In the genomic region with DNA sequence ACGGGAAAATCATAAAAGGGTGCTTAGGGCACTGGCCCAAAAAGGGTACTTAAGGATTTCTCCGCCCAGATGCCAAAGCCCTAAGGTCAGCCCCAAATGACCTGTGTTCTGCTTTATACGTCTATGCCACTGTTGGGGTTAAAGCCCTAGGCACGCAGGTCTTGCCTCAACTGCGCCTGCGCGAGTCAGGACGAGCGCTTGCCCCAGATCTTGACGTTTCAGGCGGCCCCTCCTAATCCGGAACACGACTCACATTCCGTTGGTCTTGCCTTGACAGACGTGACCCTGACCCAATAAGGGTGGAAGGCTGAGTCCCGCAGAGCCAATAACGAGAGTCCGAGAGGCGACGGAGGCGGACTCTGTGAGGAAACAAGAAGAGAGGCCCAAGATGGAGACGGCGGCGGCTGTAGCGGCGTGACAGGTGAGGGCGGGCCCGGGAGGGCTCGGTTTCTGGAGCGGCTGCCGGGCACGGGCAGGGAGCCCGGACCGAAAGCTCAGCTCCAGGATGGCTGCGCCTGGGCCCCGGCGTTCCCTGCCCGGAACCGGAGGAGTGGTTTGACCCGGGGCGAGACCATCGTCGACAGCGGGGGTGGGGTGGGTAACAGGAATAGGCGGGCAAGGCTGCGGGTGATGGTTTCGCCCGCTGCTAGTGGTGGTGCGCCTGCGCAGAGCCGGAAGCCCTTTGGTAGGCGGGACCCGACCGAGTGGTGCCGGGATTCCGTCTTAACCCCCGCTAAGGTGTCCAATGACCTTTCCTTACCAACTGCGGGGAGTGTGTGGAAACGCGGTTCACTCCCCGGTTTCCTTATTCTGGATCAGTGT, we compare ENCODE assay signal across 8 cellular contexts. TPM values are rescaled to one million over a fixed set of nuclear protein-coding genes. Genes with fewer than 3 reads are reported as not detected.
DNase-seq lines count a peak whose midpoint lies in the region; ATAC-seq, FAIRE-seq and TF ChIP-seq lines count a peak whose summit lies in the region.

A gene (plus strand): TSS at position 375 of the 822 bp plus-strand sequence. CDS start 1,763 bp downstream, outside the sequence.

- H3K4me3 ChIP-seq in astrocyte (ENCODE audit: insufficient read depth, low read depth, low read length) (peak within 1 kb of the TSS; percentile 86), right cardiac atrium (ENCODE audit: low read length) (peak within 1 kb of the TSS; percentile 87), vagina (peak within 1 kb of the TSS; percentile 48 to 52)

- H3K36me3 ChIP-seq in astrocyte (ENCODE audit: insufficient read depth, low read length) (no peaks in the 10 kb centered on the region), vagina (no peaks in the 10 kb centered on the region)

- no peaks in the 10 kb centered on the region for H3K27me3 Mint-ChIP-seq in astrocyte (ENCODE audit: low read depth, unreplicated experiment)

- H3K27me3 ChIP-seq in astrocyte (ENCODE audit: insufficient read depth, low read length) (no peaks in the 10 kb centered on the region), right cardiac atrium (ENCODE audit: control insufficient read depth, insufficient read depth) (no peaks in the 10 kb centered on the region), vagina (no peaks in the 10 kb centered on the region)

- peaks cover 3% of the 10 kb centered on the region for H3K4me1 Mint-ChIP-seq in astrocyte (ENCODE audit: low read depth, unreplicated experiment)

- peaks cover 34% of the 10 kb centered on the region for H3K79me2 ChIP-seq in astrocyte (ENCODE audit: insufficient read depth, low read length)

- H3K4me1 ChIP-seq in astrocyte (ENCODE audit: insufficient read depth, low read length) (peaks cover 16% of the 10 kb centered on the region), right cardiac atrium (ENCODE audit: control insufficient read depth, insufficient read depth, low read length) (peaks cover 3% of the 10 kb centered on the region), vagina (peaks cover 24% of the 10 kb centered on the region)

- WGBS in right cardiac atrium, result under 1% methylated on average over 61 of the region's 61 CpGs

- TF ChIP-seq CTCF in astrocyte (IDR thresholded peaks at IDR 0.05; ENCODE audit: insufficient read depth, low read depth, low read length) (no peak), vagina (IDR thresholded peaks at IDR 0.05) (no peak)

- H3K4me2 ChIP-seq in astrocyte (ENCODE audit: low read length), result peak within 1 kb of the TSS; percentile 96

- ATAC-seq in GM18505 (IDR thresholded peaks at IDR 0.05; ENCODE audit: unreplicated experiment) (peak; percentile 86), HG02973 (IDR thresholded peaks at IDR 0.05; ENCODE audit: unreplicated experiment) (peak; percentile 85), right cardiac atrium (peak; percentile 96 to 97)

- peak within 1 kb of the TSS; percentile 91 for H3K4me3 Mint-ChIP-seq in astrocyte (ENCODE audit: unreplicated experiment)

- peak within 1 kb of the TSS; percentile 95 for H3K9ac ChIP-seq in astrocyte (ENCODE audit: low read length)

- H3K9me3 Mint-ChIP-seq in astrocyte (ENCODE audit: unreplicated experiment), result no peaks in the 10 kb centered on the region

- H3K36me3 Mint-ChIP-seq in astrocyte (ENCODE audit: low read depth, unreplicated experiment), result no peaks in the 10 kb centered on the region

- intact Hi-C loops in right cardiac atrium (cut with DNase I) (loop anchor here in 1 of 4 donors (5.0 kb wide), 1 partner anchor 86 kb away; no protein-coding TSS in a partner anchor), vagina (cut with DNase I) (no loop called here)

- DNase-seq in NCI-H2029 (lab: John Stamatoyannopoulos, UW) (peak; percentile 95), T-helper 22 cell (ENCODE audit: low read depth) (peak; percentile 95), astrocyte (ENCODE audit: low read depth) (peak; percentile 98), right cardiac atrium (peak; percentile 97), putamen (ENCODE audit: low spot score) (peak; percentile 99), vagina (ENCODE audit: extremely low spot score in 2 of 2) (peak in 1 of 2 donors; percentile 98)

- peak within 1 kb of the TSS; percentile 94 for H3K27ac Mint-ChIP-seq in astrocyte (ENCODE audit: unreplicated experiment)

- peak within 1 kb of the TSS; percentile 98 for H3K27ac ChIP-seq in astrocyte (ENCODE audit: low read depth, low read length)
- H3K27ac ChIP-seq in right cardiac atrium (ENCODE audit: low read length), result peak within 1 kb of the TSS; percentile 98
- peak within 1 kb of the TSS; percentile 94 for H3K27ac ChIP-seq in vagina

- H2AFZ ChIP-seq in astrocyte (ENCODE audit: low read depth, low read length), result peak within 1 kb of the TSS; percentile 73

- TF ChIP-seq POLR2A in GM18505 (IDR thresholded peaks at IDR 0.05; ENCODE audit: borderline replicate concordance, extremely low read depth, insufficient read depth, insufficient read length), result peak; percentile 81
- peak in 1 of 2 donors; percentile 47 for TF ChIP-seq POLR2A in vagina (IDR thresholded peaks at IDR 0.05)

- H3K9me3 ChIP-seq in astrocyte (ENCODE audit: insufficient read depth, low read depth, low read length) (no peaks in the 10 kb centered on the region), right cardiac atrium (ENCODE audit: control insufficient read depth, low read length) (no peaks in the 10 kb centered on the region), vagina (no peaks in the 10 kb centered on the region)

- peak; percentile 98 for FAIRE-seq in astrocyte (lab: Jason Lieb, UNC)

- peaks cover 22% of the 10 kb centered on the region for H4K20me1 ChIP-seq in astrocyte (ENCODE audit: insufficient read depth, low read length)

RNA-seq across cellular contexts. Expression of the gene that starts here (rescaled TPM):
- total RNA-seq in astrocyte (44.0 and 48.7 TPM in 2 replicates), right cardiac atrium (10 to 100 TPM; 65.9 to 73.2 (median 69.2) TPM), vagina (31.4 TPM)
- 33.2 TPM for polyA plus RNA-seq in right cardiac atrium
